Comparison of ENCODE assay signal across 7 cellular contexts in genomic region chr5:60287174-60287771, GRCh38.
DNase-seq lines count a peak whose midpoint lies in the region; ATAC-seq and TF ChIP-seq lines count a peak whose summit lies in the region.

No MANE protein-coding gene starts in this region.

- TF ChIP-seq CTCF in HL-60 (IDR thresholded peaks at IDR 0.05; ENCODE audit: insufficient read depth, low read length) = peak; percentile 44

- intact Hi-C loops in posterior vena cava (cut with DNase I) = loop anchor here in 1 of 2 donors (10.0 kb wide), 1 partner anchor 472 kb away; no protein-coding TSS in a partner anchor

- no peaks in the 10 kb centered on the region for H3K27me3 ChIP-seq in HL-60 (ENCODE audit: insufficient read depth, poor library complexity, severe bottlenecking)

- peak; percentile 89 for ATAC-seq in GM19452 (IDR thresholded peaks at IDR 0.05; ENCODE audit: unreplicated experiment)

- DNase-seq in EL (peak; percentile 67), HL-60 (ENCODE audit: low read depth in 1 of 2, low spot score in 1 of 2) (peak; percentile 51 to 78), RPMI8226 (peak; percentile 81), fibroblast of gingiva (ENCODE audit: low read depth) (peak; percentile 10), posterior vena cava (ENCODE audit: low spot score) (peak; percentile 78)
- no peak for DNase-seq in central memory CD4-positive, alpha-beta T cell

- no peak overlapping the region for H3K4me3 ChIP-seq in HL-60 (replicated peaks; ENCODE audit: insufficient read depth, low read length)

- peak overlapping the region; percentile 57 for H3K27ac ChIP-seq in HL-60 (replicated peaks)
